In genomic region chr13:35720690-35721554, GRCh38 we compare ENCODE assay signal across 8 cellular contexts.
A peak's percentile ranks its signal among the peaks of the same experiment; 100 is the strongest.
DNase-seq lines count a peak whose midpoint lies in the region.

No MANE protein-coding gene starts in this region.

- H3K9me3 ChIP-seq in HAP-1, result no peaks in the 10 kb centered on the region

- DNase-seq in NCI-H2029 treated with DMSO at 0.1 percent for 48 hours (lab: John Stamatoyannopoulos, UW) (peak; percentile 16), NCI-H2029 (lab: John Stamatoyannopoulos, UW) (no peak), HAP-1 (ENCODE audit: low spot score in 2 of 2) (peak; percentile 24 to 82), NCI-H526 (lab: John Stamatoyannopoulos, UW) (peak; percentile 66 to 68), glomerular visceral epithelial cell (ENCODE audit: extremely low spot score) (peak; percentile 62), pons (ENCODE audit: low spot score) (peak; percentile 30), ureter (ENCODE audit: low spot score) (no peak)
- DNase-seq in activated T-cell treated with anti-CD3 and anti-CD28 coated beads, Interleukin-2, amount 50 U/mL, for 48 hours, result peak; percentile 67 to 70

- H3K4me1 ChIP-seq in HAP-1, result no peaks in the 10 kb centered on the region

- no peaks in the 10 kb centered on the region for H3K36me3 ChIP-seq in HAP-1 (replicated peaks)

- H3K27me3 ChIP-seq in HAP-1 (ENCODE audit: low read depth), result no peaks in the 10 kb centered on the region

- in situ Hi-C loops in HAP-1 (cut with MboI; ENCODE audit: low sequenced_read_pairs), result no loop called here

- no peak overlapping the region for H3K4me3 ChIP-seq in HAP-1

Comparison
In these comparisons a context has a peak if more than half of its experiments do, and no peak if none do; other contexts are left out.
1. DNase-seq: peak in NCI-H2029 treated with DMSO at 0.1 percent for 48 hours (single experiment), HAP-1 (2 of 2), NCI-H526 (2 of 2), activated T-cell treated with anti-CD3 and anti-CD28 coated beads, Interleukin-2, amount 50 U/mL, for 48 hours (2 of 2), glomerular visceral epithelial cell (single experiment) and pons (single experiment); none in NCI-H2029 (single experiment) and ureter (single experiment).